Comparison of ENCODE assay signal across 8 cellular contexts in the genomic region with DNA sequence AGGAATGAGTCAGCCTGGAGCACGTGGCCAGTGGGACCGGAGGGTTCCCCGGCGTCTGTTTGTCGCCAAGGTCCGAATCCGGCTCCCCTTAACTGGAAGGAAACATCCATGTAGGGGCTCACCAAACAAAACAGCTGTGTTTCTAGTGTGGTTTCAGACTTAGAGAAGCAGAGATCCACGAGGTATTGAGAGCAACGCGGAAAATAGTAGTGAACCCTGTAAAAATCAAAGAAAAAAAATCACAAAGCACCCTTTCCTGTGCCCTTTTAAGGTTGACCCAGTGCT. TPM values are rescaled to one million over a fixed set of nuclear protein-coding genes. Genes with fewer than 3 reads are reported as not detected.
DNase-seq lines count a peak whose midpoint lies in the region; ATAC-seq and TF ChIP-seq lines count a peak whose summit lies in the region.

No MANE protein-coding gene starts in this region.

- no peak for TF ChIP-seq POLR2A in heart left ventricle (IDR thresholded peaks at IDR 0.05)

- CTCF ChIA-PET in MCF 10A (lab: Yijun Ruan, JAX): interaction anchor here (0.6 to 2.7 kb wide), 12 partner anchors 10 to 1521 kb away, joined by 3 to 29 read pairs (median 3); no protein-coding TSS in a partner anchor

- peak overlapping the region; percentile 94 for H3K27ac Mint-ChIP-seq in MCF 10A (ENCODE audit: low read depth, unreplicated experiment)

- no peaks in the 10 kb centered on the region for H3K9me3 ChIP-seq in heart left ventricle
- H3K9me3 ChIP-seq in mesodermal cell (ENCODE audit: control insufficient read depth, low read length): no peaks in the 10 kb centered on the region

- no peaks in the 10 kb centered on the region for H3K27me3 Mint-ChIP-seq in MCF 10A (ENCODE audit: insufficient read depth, unreplicated experiment)

- DNase-seq in heart left ventricle: no peak
- no peak for DNase-seq in left ventricle myocardium superior
- DNase-seq in MCF 10A (ENCODE audit: unreplicated experiment): no peak
- no peak for DNase-seq in COLO668 (lab: John Stamatoyannopoulos, UW; ENCODE audit: unreplicated experiment)
- DNase-seq in effector CD8-positive, alpha-beta T cell (lab: John Stamatoyannopoulos, UW): no peak
- DNase-seq in NCI-H1694 treated with DMSO at 0.1 percent for 48 hours (lab: John Stamatoyannopoulos, UW): no peak

- H3K4me3 ChIP-seq in heart left ventricle (peak overlapping the region; percentile 51 to 96 (median 74)), mesodermal cell (ENCODE audit: extremely low read depth, insufficient read depth, low read length, poor library complexity, severe bottlenecking) (peak overlapping the region; percentile 86), urinary bladder (ENCODE audit: low read depth, low read length) (peak overlapping the region; percentile 76)

- intact Hi-C loops in heart left ventricle (cut with DNase I): loop anchor here in 9 of 10 donors (2.0 to 10.0 kb wide), 15 partner anchors 48 to 272 kb away; a partner anchor contains a TSS
- intact Hi-C loops in left ventricle myocardium superior (cut with micrococcal nuclease): loop anchor here (10.0 kb wide), 1 partner anchor 272 kb away; no protein-coding TSS in a partner anchor
- intact Hi-C loops in MCF 10A (cut with micrococcal nuclease): loop anchor here (1.0 to 5.0 kb wide), 6 partner anchors 38 to 270 kb away; a partner anchor contains a TSS

- POLR2A ChIA-PET in MCF 10A (lab: Yijun Ruan, JAX): interaction anchor here (0.6 to 4.1 kb wide), 29 partner anchors 9 to 1520 kb away, joined by 3 to 61 read pairs (median 6); a partner anchor contains a TSS

- peaks cover 52% of the 10 kb centered on the region for H3K36me3 Mint-ChIP-seq in MCF 10A (ENCODE audit: insufficient read depth, unreplicated experiment)

- H3K4me3 Mint-ChIP-seq in MCF 10A (ENCODE audit: unreplicated experiment): peak overlapping the region; percentile 84

- H3K4me1 Mint-ChIP-seq in MCF 10A (ENCODE audit: insufficient read depth, unreplicated experiment): peaks cover 20% of the 10 kb centered on the region

- BruUV-seq in MCF 10A (replicated peaks; lab: Mats Ljungman, UMichigan): no TSS peak

- WGBS in heart left ventricle, 4 donors: 0 to 1% (median 1%) methylated on average over 10 of the region's 10 CpGs
- 0 to 1% methylated on average over 7 of the region's 10 CpGs for WGBS in mesodermal cell (ENCODE audit: insufficient coverage in 2 of 2), 2 experiments
- 1% methylated on average over 10 of the region's 10 CpGs for WGBS in urinary bladder

- no peaks in the 10 kb centered on the region for H3K9me3 Mint-ChIP-seq in MCF 10A (ENCODE audit: unreplicated experiment)

- TF ChIP-seq CTCF in heart left ventricle (IDR thresholded peaks at IDR 0.05): no peak
- no peak for TF ChIP-seq CTCF in MCF 10A (IDR thresholded peaks at IDR 0.05; ENCODE audit: unreplicated experiment)

- H3K4me1 ChIP-seq in heart left ventricle: peaks cover 6 to 32% (median 24%) of the 10 kb centered on the region in 12 donors
- H3K4me1 ChIP-seq in mesodermal cell (ENCODE audit: control insufficient read depth, insufficient read depth, low read length, poor library complexity, severe bottlenecking): peaks cover 16% of the 10 kb centered on the region
- H3K4me1 ChIP-seq in urinary bladder (ENCODE audit: insufficient read depth): peaks cover 3% of the 10 kb centered on the region

- ATAC-seq in heart left ventricle (no peak), left ventricle myocardium superior (no peak)

- no peaks in the 10 kb centered on the region for H3K27me3 ChIP-seq in heart left ventricle

- H3K36me3 ChIP-seq in heart left ventricle (peaks cover 0 to 43% (median 26%) of the 10 kb centered on the region in 9 donors), mesodermal cell (ENCODE audit: control insufficient read depth, insufficient read depth, low read length) (peaks cover 47% of the 10 kb centered on the region), urinary bladder (ENCODE audit: insufficient read depth) (no peaks in the 10 kb centered on the region)

- H3K27ac ChIP-seq in heart left ventricle: peak overlapping the region; percentile 86 to 98 (median 93)
- peak overlapping the region; percentile 82 for H3K27ac ChIP-seq in mesodermal cell (ENCODE audit: low read depth, low read length, severe bottlenecking)
- no peak overlapping the region for H3K27ac ChIP-seq in urinary bladder (ENCODE audit: low read depth)

RNA-seq across cellular contexts. Expression of a gene that starts 38.3 kb away (rescaled TPM):
- 1 to 10 TPM; 2.2 to 6.8 (median 5.3) TPM for total RNA-seq in heart left ventricle
- polyA plus RNA-seq in heart left ventricle: 1 to 10 TPM; 3.1 to 3.3 TPM
- 7.2 TPM for total RNA-seq in left ventricle myocardium superior
- total RNA-seq in MCF 10A (2022): 6.2 and 6.7 TPM in 2 replicates
- 0.81 TPM for polyA plus RNA-seq in mesodermal cell (2013, experiment 1 of 2)
- polyA plus RNA-seq in mesodermal cell (2013, experiment 2 of 2): 1.1 TPM
- total RNA-seq in urinary bladder: 1.5 TPM
- polyA plus RNA-seq in urinary bladder: 0.76 TPM

RNA-seq across cellular contexts. Expression of a gene that starts 53.8 kb away (rescaled TPM):
- 100 to 1,000 TPM in 1 of 9 donors, 10 to 100 TPM in 8; 29.8 to 111 (median 75.3) TPM for total RNA-seq in heart left ventricle
- 10 to 100 TPM in 1 of 2 donors, 1 to 10 TPM in 1; 6.1 to 26.2 TPM for polyA plus RNA-seq in heart left ventricle
- total RNA-seq in left ventricle myocardium superior: 61.1 TPM
- total RNA-seq in MCF 10A (2022): 16.8 and 23.0 TPM in 2 replicates
- 21.2 TPM for polyA plus RNA-seq in mesodermal cell (2013, experiment 1 of 2)
- polyA plus RNA-seq in mesodermal cell (2013, experiment 2 of 2): 19.2 TPM
- total RNA-seq in urinary bladder: 28.2 TPM
- polyA plus RNA-seq in urinary bladder: 7.3 TPM
